ENCODE assay signal across 16 cellular contexts in the genomic region with DNA sequence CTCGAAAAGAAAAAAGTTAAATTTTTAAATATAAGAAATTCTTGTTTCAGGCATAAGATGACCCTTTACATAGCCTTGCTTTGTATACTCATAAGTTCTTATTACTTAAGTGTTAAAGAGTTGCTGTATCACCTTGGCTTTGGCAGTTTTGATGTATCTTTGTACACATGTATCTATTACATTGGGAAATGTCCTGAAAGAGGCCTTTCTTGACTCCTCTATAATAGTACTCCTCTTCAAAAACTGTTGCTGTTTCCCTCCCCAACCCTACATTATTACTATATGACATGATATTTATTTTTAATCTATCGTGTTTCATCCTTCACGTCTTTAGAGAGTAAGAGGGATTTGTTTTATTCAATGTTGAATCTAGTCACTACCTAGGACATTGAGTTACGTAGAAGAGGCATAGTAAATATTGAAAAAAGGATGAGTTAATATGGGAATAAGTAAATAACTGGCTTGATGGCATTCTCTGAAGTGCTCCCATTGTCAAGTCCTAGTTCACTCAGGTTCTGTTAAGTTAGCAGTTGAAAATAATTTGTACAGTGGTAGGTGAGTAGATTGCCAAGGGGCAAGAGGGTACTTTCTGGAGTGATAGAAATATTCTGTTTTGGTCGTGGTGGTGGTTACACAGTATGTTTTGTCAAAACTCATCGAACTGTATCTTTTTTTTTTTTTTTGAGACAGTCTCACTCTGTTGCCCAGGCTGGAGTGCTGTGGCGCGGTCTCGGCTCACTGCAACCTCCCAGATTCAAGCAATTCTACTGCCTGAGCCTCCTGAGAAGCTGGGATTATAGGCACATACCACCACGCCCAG. TPM values are rescaled to one million over a fixed set of nuclear protein-coding genes. Genes with fewer than 3 reads are reported as not detected.
A peak's percentile ranks its signal among the peaks of the same experiment; 100 is the strongest.
DNase-seq lines count a peak whose midpoint lies in the region; ATAC-seq and TF ChIP-seq lines count a peak whose summit lies in the region.
"Had no signal": no experiment of that assay in that cellular context is flagged by ENCODE, and none has a peak within 500 bp of the region (broad histone marks: within the 10 kb centered on the region; RNA-seq: fewer than 3 reads in every experiment).

No MANE protein-coding gene starts in this region.

- peak overlapping the region in 2 of 7 donors; percentile 24 to 32 for H3K4me3 Mint-ChIP-seq in CD8-positive, alpha-beta memory T cell
- H3K4me3 Mint-ChIP-seq in activated T-helper 2 cell treated with anti-CD3 and anti-CD28 coated beads, Interferon-gamma antibody, Interleukin-2, Interleukin-4, amounts not matched to agents 10 μg/mL and 5 μg/mL and 100 μg/mL, durations not matched to agents 14 hours and 24 hours and 36 hours (ENCODE audit: low read depth), result no peak overlapping the region
- H3K4me3 Mint-ChIP-seq in naive thymus-derived CD4-positive, alpha-beta T cell, result peak overlapping the region in 6 of 10 donors; percentile 12 to 59 (median 24)
- H3K4me3 Mint-ChIP-seq in H9, result no peak overlapping the region
- H3K4me3 Mint-ChIP-seq: activated CD8-positive, alpha-beta memory T cell treated with anti-CD3 and anti-CD28 coated beads, Interleukin-2, amount 10 ng/mL, durations not matched to agents 7 days and 5 days; activated naive CD4-positive, alpha-beta T cell treated with anti-CD3 and anti-CD28 coated beads, Interleukin-2, amount 10 ng/mL, durations not matched to agents 7 days and 5 days had no signal

- peak overlapping the region in 5 of 8 donors; percentile 24 to 75 (median 43) for H3K27ac Mint-ChIP-seq in CD8-positive, alpha-beta memory T cell
- H3K27ac Mint-ChIP-seq in activated T-helper 2 cell treated with anti-CD3 and anti-CD28 coated beads, Interferon-gamma antibody, Interleukin-2, Interleukin-4, amounts not matched to agents 10 μg/mL and 5 μg/mL and 100 μg/mL, durations not matched to agents 14 hours and 24 hours and 36 hours, result peak overlapping the region; percentile 1
- peak overlapping the region in 4 of 9 donors; percentile 3 to 69 (median 49) for H3K27ac Mint-ChIP-seq in naive thymus-derived CD4-positive, alpha-beta T cell
- peak overlapping the region in 1 of 3 experiments; percentile 81; a peak in 3 of 7 replicates for H3K27ac Mint-ChIP-seq in H9
- H3K27ac Mint-ChIP-seq: activated CD8-positive, alpha-beta memory T cell treated with anti-CD3 and anti-CD28 coated beads, Interleukin-2, amount 10 ng/mL, durations not matched to agents 7 days and 5 days; activated naive CD4-positive, alpha-beta T cell treated with anti-CD3 and anti-CD28 coated beads, Interleukin-2, amount 10 ng/mL, durations not matched to agents 7 days and 5 days had no signal

- H3K27ac ChIP-seq in BLaER1 (peak overlapping the region; percentile 69), H9 (ENCODE audit: insufficient read length, low read depth, low read length) (no peak overlapping the region), mesendoderm (ENCODE audit: low read depth, low read length) (no peak overlapping the region)
- H3K27ac ChIP-seq in CD8-positive, alpha-beta memory T cell (ENCODE audit: low read depth, low read length), result no peak overlapping the region
- H3K27ac ChIP-seq in naive thymus-derived CD4-positive, alpha-beta T cell (ENCODE audit: low read depth, low read length), result no peak overlapping the region
- H3K27ac ChIP-seq: left lung had no signal

- H3T11ph ChIP-seq in H9 (ENCODE audit: low read length), result no peak overlapping the region

- H2AK5ac ChIP-seq in H9 (ENCODE audit: insufficient read length, low read length), result no peak overlapping the region
- H2AK5ac ChIP-seq in mesendoderm (ENCODE audit: low read length), result no peak overlapping the region

- no peak for TF ChIP-seq CTCF in H9 (conservative IDR thresholded peaks at IDR 0.05)

- no peak overlapping the region for H2BK120ac ChIP-seq in H9 (ENCODE audit: low read depth, low read length, poor library complexity, severe bottlenecking)
- no peak overlapping the region for H2BK120ac ChIP-seq in mesendoderm (ENCODE audit: low read depth, low read length)

- DNase-seq in CD8-positive, alpha-beta memory T cell, result no peak
- DNase-seq in activated T-helper 2 cell treated with anti-CD3 and anti-CD28 coated beads, Interferon-gamma antibody, Interleukin-2, Interleukin-4, amounts not matched to agents 10 μg/mL and 5 μg/mL and 100 μg/mL, durations not matched to agents 14 hours and 24 hours and 36 hours (ENCODE audit: low spot score), result no peak
- no peak for DNase-seq in naive thymus-derived CD4-positive, alpha-beta T cell
- DNase-seq in H9 (no peak), mesendoderm (no peak), SIG-M5 (lab: John Stamatoyannopoulos, UW) (no peak)
- DNase-seq: activated CD8-positive, alpha-beta memory T cell treated with anti-CD3 and anti-CD28 coated beads, Interleukin-2, amount 10 ng/mL, durations not matched to agents 7 days and 5 days; activated naive CD4-positive, alpha-beta T cell treated with anti-CD3 and anti-CD28 coated beads, Interleukin-2, amount 10 ng/mL, durations not matched to agents 7 days and 5 days; C1 segment of cervical spinal cord; EL; left lung; NCI-H1694 treated with DMSO at 0.1 percent for 48 hours; NCI-H526; tibial artery had no signal

- H4K8ac ChIP-seq in H9 (replicated peaks; ENCODE audit: insufficient read length, low read depth, low read length), result no peak overlapping the region
- H4K8ac ChIP-seq in mesendoderm (ENCODE audit: low read depth, low read length), result no peak overlapping the region

- H3K23me2 ChIP-seq in H9 (ENCODE audit: insufficient read length, low read depth, low read length, poor library complexity, severe bottlenecking), result no peaks in the 10 kb centered on the region

- H2BK5ac ChIP-seq in H9 (ENCODE audit: insufficient read length, low read length), result no peak overlapping the region
- no peak overlapping the region for H2BK5ac ChIP-seq in mesendoderm (ENCODE audit: low read length)

- H3K56ac ChIP-seq in H9 (ENCODE audit: insufficient read length, low read depth, low read length), result no peak overlapping the region
- H3K56ac ChIP-seq in mesendoderm (ENCODE audit: low read length), result no peak overlapping the region

- no peaks in the 10 kb centered on the region for H3K27me3 Mint-ChIP-seq in CD8-positive, alpha-beta memory T cell
- no peaks in the 10 kb centered on the region for H3K27me3 Mint-ChIP-seq in activated T-helper 2 cell treated with anti-CD3 and anti-CD28 coated beads, Interferon-gamma antibody, Interleukin-2, Interleukin-4, amounts not matched to agents 10 μg/mL and 5 μg/mL and 100 μg/mL, durations not matched to agents 14 hours and 24 hours and 36 hours (ENCODE audit: low read depth)
- H3K27me3 Mint-ChIP-seq in naive thymus-derived CD4-positive, alpha-beta T cell, result no peaks in the 10 kb centered on the region
- no peaks in the 10 kb centered on the region for H3K27me3 Mint-ChIP-seq in H9 (ENCODE audit: low read depth)
- H3K27me3 Mint-ChIP-seq: activated CD8-positive, alpha-beta memory T cell treated with anti-CD3 and anti-CD28 coated beads, Interleukin-2, amount 10 ng/mL, durations not matched to agents 7 days and 5 days; activated naive CD4-positive, alpha-beta T cell treated with anti-CD3 and anti-CD28 coated beads, Interleukin-2, amount 10 ng/mL, durations not matched to agents 7 days and 5 days had no signal

- H2AFZ ChIP-seq in H9 (ENCODE audit: low read length), result no peak overlapping the region

- H3K14ac ChIP-seq in H9 (ENCODE audit: insufficient read depth, low read length), result no peak overlapping the region

- H3K18ac ChIP-seq in H9 (ENCODE audit: insufficient read length, low read depth, low read length) (no peak overlapping the region), mesendoderm (ENCODE audit: low read length) (no peak overlapping the region)

- no peaks in the 10 kb centered on the region for H3K27me3 ChIP-seq in BLaER1
- H3K27me3 ChIP-seq in CD8-positive, alpha-beta memory T cell (ENCODE audit: insufficient read depth, low read length, poor library complexity, severe bottlenecking), result no peaks in the 10 kb centered on the region
- no peaks in the 10 kb centered on the region for H3K27me3 ChIP-seq in naive thymus-derived CD4-positive, alpha-beta T cell (ENCODE audit: control insufficient read depth in 2 of 2, insufficient read depth in 2 of 2, low read length in 2 of 2)
- H3K27me3 ChIP-seq in H9 (ENCODE audit: insufficient read depth, low read length), result no peaks in the 10 kb centered on the region
- H3K27me3 ChIP-seq in mesendoderm (ENCODE audit: insufficient read depth, low read length, poor library complexity), result no peaks in the 10 kb centered on the region
- H3K27me3 ChIP-seq: left lung, tibial artery had no signal

- no peak overlapping the region for H3K4me3 ChIP-seq in BLaER1
- no peak overlapping the region for H3K4me3 ChIP-seq in CD8-positive, alpha-beta memory T cell (ENCODE audit: low read length)
- H3K4me3 ChIP-seq in naive thymus-derived CD4-positive, alpha-beta T cell (ENCODE audit: low read length), result no peak overlapping the region
- no peak overlapping the region for H3K4me3 ChIP-seq in mesendoderm (ENCODE audit: low read length)
- H3K4me3 ChIP-seq: left lung, tibial artery had no signal

- no peak overlapping the region for H3K4ac ChIP-seq in H9 (ENCODE audit: low read depth, low read length)
- no peak overlapping the region for H3K4ac ChIP-seq in mesendoderm (ENCODE audit: low read depth, low read length)

- H3K9me3 Mint-ChIP-seq in CD8-positive, alpha-beta memory T cell, result no peaks in the 10 kb centered on the region
- H3K9me3 Mint-ChIP-seq in activated T-helper 2 cell treated with anti-CD3 and anti-CD28 coated beads, Interferon-gamma antibody, Interleukin-2, Interleukin-4, amounts not matched to agents 10 μg/mL and 5 μg/mL and 100 μg/mL, durations not matched to agents 14 hours and 24 hours and 36 hours, result no peaks in the 10 kb centered on the region
- H3K9me3 Mint-ChIP-seq in naive thymus-derived CD4-positive, alpha-beta T cell, result peaks cover 0 to under 1% (median 0%) of the 10 kb centered on the region in 11 donors
- H3K9me3 Mint-ChIP-seq in H9, result no peaks in the 10 kb centered on the region
- H3K9me3 Mint-ChIP-seq: activated naive CD4-positive, alpha-beta T cell treated with anti-CD3 and anti-CD28 coated beads, Interleukin-2, amount 10 ng/mL, durations not matched to agents 7 days and 5 days had no signal

- no CpG with 5 or more reads among the region's 10 CpGs for WGBS in H9 (ENCODE audit: extremely low coverage, insufficient read length, low lambda C conversion rate)
- WGBS in mesendoderm (ENCODE audit: extremely low coverage, insufficient coverage, low lambda C conversion rate), result no CpG with 5 or more reads among the region's 10 CpGs

- H3K9me3 ChIP-seq in BLaER1 (no peaks in the 10 kb centered on the region), H9 (ENCODE audit: control insufficient read depth, low read depth, low read length) (no peaks in the 10 kb centered on the region)
- no peaks in the 10 kb centered on the region for H3K9me3 ChIP-seq in CD8-positive, alpha-beta memory T cell (ENCODE audit: low read length)
- no peaks in the 10 kb centered on the region for H3K9me3 ChIP-seq in naive thymus-derived CD4-positive, alpha-beta T cell (ENCODE audit: control insufficient read depth in 2 of 3, low read length in 3 of 3)
- H3K9me3 ChIP-seq: left lung, tibial artery had no signal

- H3K4me1 ChIP-seq in BLaER1, result peaks cover 45% of the 10 kb centered on the region
- H3K4me1 ChIP-seq in CD8-positive, alpha-beta memory T cell (ENCODE audit: insufficient read depth, low read length), result peaks cover 47% of the 10 kb centered on the region
- H3K4me1 ChIP-seq in naive thymus-derived CD4-positive, alpha-beta T cell (ENCODE audit: control insufficient read depth in 2 of 2, insufficient read depth in 2 of 2, low read length in 2 of 2), result peaks cover 18 to 24% of the 10 kb centered on the region in 2 donors
- no peaks in the 10 kb centered on the region for H3K4me1 ChIP-seq in H9 (ENCODE audit: insufficient read depth, low read length)
- H3K4me1 ChIP-seq in mesendoderm (ENCODE audit: control insufficient read depth, low read depth, low read length), result no peaks in the 10 kb centered on the region

- H3K9ac ChIP-seq in BLaER1 (peak overlapping the region; percentile 26; the same call in 1 of the 2 replicates), H9 (ENCODE audit: extremely low read depth, insufficient read length, low read length) (no peak overlapping the region), mesendoderm (ENCODE audit: low read length) (no peak overlapping the region)

- no peak overlapping the region for H2BK15ac ChIP-seq in H9 (ENCODE audit: low read depth, low read length)
- H2BK15ac ChIP-seq in mesendoderm (replicated peaks; ENCODE audit: low read depth), result no peak overlapping the region

- peaks cover 4 to 64% (median 7%) of the 10 kb centered on the region in 3 donors for H3K36me3 Mint-ChIP-seq in CD8-positive, alpha-beta memory T cell
- peaks cover 64% of the 10 kb centered on the region for H3K36me3 Mint-ChIP-seq in activated T-helper 2 cell treated with anti-CD3 and anti-CD28 coated beads, Interferon-gamma antibody, Interleukin-2, Interleukin-4, amounts not matched to agents 10 μg/mL and 5 μg/mL and 100 μg/mL, durations not matched to agents 14 hours and 24 hours and 36 hours (ENCODE audit: low read depth)
- peaks cover 0 to 14% (median 8%) of the 10 kb centered on the region in 5 donors for H3K36me3 Mint-ChIP-seq in naive thymus-derived CD4-positive, alpha-beta T cell
- H3K36me3 Mint-ChIP-seq in H9 (ENCODE audit: insufficient read depth in 1 of 3, low read depth in 3 of 3), result peaks cover 6 to 59% (median 26%) of the 10 kb centered on the region in 3 experiments; a peak in 5 of 7 replicates

- H3K79me1 ChIP-seq in H9 (ENCODE audit: insufficient read depth, low read depth, low read length, poor library complexity, severe bottlenecking) (peaks cover 9% of the 10 kb centered on the region), mesendoderm (ENCODE audit: low read length) (peaks cover 3% of the 10 kb centered on the region)

- peak overlapping the region; percentile 69 for H3K4me2 ChIP-seq in BLaER1
- no peak overlapping the region for H3K4me2 ChIP-seq in H9 (ENCODE audit: insufficient read depth, insufficient read length, low read length)
- H3K4me2 ChIP-seq in mesendoderm (ENCODE audit: low read length), result no peak overlapping the region

- no peak overlapping the region for H2BK20ac ChIP-seq in H9 (ENCODE audit: low read depth, low read length, poor library complexity, severe bottlenecking)

- no peak overlapping the region for H2BK12ac ChIP-seq in H9 (ENCODE audit: insufficient read length, low read depth, low read length)

- H4K91ac ChIP-seq in H9 (ENCODE audit: insufficient read length, low read depth, low read length), result no peak overlapping the region

- peaks cover 100% of the 10 kb centered on the region for H4K20me1 ChIP-seq in BLaER1
- H4K20me1 ChIP-seq in H9 (ENCODE audit: control insufficient read depth, insufficient read depth, insufficient read length), result no peaks in the 10 kb centered on the region

- H3K4me1 Mint-ChIP-seq in CD8-positive, alpha-beta memory T cell, result peaks cover 48 to 75% (median 56%) of the 10 kb centered on the region in 3 donors
- H3K4me1 Mint-ChIP-seq in activated T-helper 2 cell treated with anti-CD3 and anti-CD28 coated beads, Interferon-gamma antibody, Interleukin-2, Interleukin-4, amounts not matched to agents 10 μg/mL and 5 μg/mL and 100 μg/mL, durations not matched to agents 14 hours and 24 hours and 36 hours (ENCODE audit: low read depth), result peaks cover 14% of the 10 kb centered on the region
- peaks cover 35 to 71% (median 59%) of the 10 kb centered on the region in 7 donors for H3K4me1 Mint-ChIP-seq in naive thymus-derived CD4-positive, alpha-beta T cell
- H3K4me1 Mint-ChIP-seq in H9, result peaks cover 0 to 4% of the 10 kb centered on the region in 2 experiments; a peak in 2 of 4 replicates

- H3K79me2 ChIP-seq in H9 (ENCODE audit: insufficient read depth, low read length) (peaks cover 61% of the 10 kb centered on the region; the same call in 1 of the 2 replicates), mesendoderm (ENCODE audit: control insufficient read depth, insufficient read depth, low read length) (peaks cover 81% of the 10 kb centered on the region)

- intact Hi-C loops in activated T-helper 2 cell treated with anti-CD3 and anti-CD28 coated beads, Interferon-gamma antibody, Interleukin-2, Interleukin-4, amounts not matched to agents 10 μg/mL and 5 μg/mL and 100 μg/mL, durations not matched to agents 14 hours and 24 hours and 36 hours (cut with micrococcal nuclease), result no loop called here
- intact Hi-C loops in naive thymus-derived CD4-positive, alpha-beta T cell (cut with micrococcal nuclease), result no loop called here

- H3K23ac ChIP-seq in H9 (ENCODE audit: insufficient read length, low read depth, low read length) (no peak overlapping the region), mesendoderm (ENCODE audit: low read length) (no peak overlapping the region)

- H3K36me3 ChIP-seq in BLaER1 (peaks cover 86% of the 10 kb centered on the region), mesendoderm (ENCODE audit: control insufficient read depth, insufficient read depth, low read length) (peaks cover 2% of the 10 kb centered on the region)
- peaks cover 19% of the 10 kb centered on the region for H3K36me3 ChIP-seq in CD8-positive, alpha-beta memory T cell (ENCODE audit: insufficient read depth, low read length)
- H3K36me3 ChIP-seq in naive thymus-derived CD4-positive, alpha-beta T cell (ENCODE audit: control insufficient read depth in 2 of 3, insufficient read depth in 3 of 3, low read length in 3 of 3), result peaks cover 0 to 33% (median 5%) of the 10 kb centered on the region in 3 experiments

- no peak for ATAC-seq in naive thymus-derived CD4-positive, alpha-beta T cell
- ATAC-seq in GM18873 (IDR thresholded peaks at IDR 0.05; ENCODE audit: low FRiP score, unreplicated experiment), result no peak
- ATAC-seq: activated CD8-positive, alpha-beta memory T cell treated with anti-CD3 and anti-CD28 coated beads, Interleukin-2, amount 10 ng/mL, durations not matched to agents 7 days and 5 days; left lung had no signal

- H4K5ac ChIP-seq in H9 (ENCODE audit: insufficient read length, low read depth, low read length), result no peak overlapping the region
- no peak overlapping the region for H4K5ac ChIP-seq in mesendoderm (ENCODE audit: low read length)

- CTCF ChIA-PET in CD8-positive, alpha-beta memory T cell (lab: Charles Lee), result no interaction called here
- CTCF ChIA-PET in naive thymus-derived CD4-positive, alpha-beta T cell (lab: Charles Lee), result no interaction called here

- POLR2A ChIA-PET in CD8-positive, alpha-beta memory T cell (lab: Charles Lee), result no interaction called here
- POLR2A ChIA-PET in naive thymus-derived CD4-positive, alpha-beta T cell (lab: Charles Lee), result no interaction called here

RNA-seq across cellular contexts. Expression of gene THRAP3, which starts 8.2 kb away (rescaled TPM):
- 100 to 1,000 TPM; 167 to 168 TPM for total RNA-seq in CD8-positive, alpha-beta memory T cell
- 100 TPM for polyA plus RNA-seq in CD8-positive, alpha-beta memory T cell
- total RNA-seq in activated T-helper 2 cell treated with anti-CD3 and anti-CD28 coated beads, Interferon-gamma antibody, Interleukin-2, Interleukin-4, amounts not matched to agents 10 μg/mL and 5 μg/mL and 100 μg/mL, durations not matched to agents 14 hours and 24 hours and 36 hours, result 159 and 164 TPM in 2 replicates
- 100 to 1,000 TPM in 3 of 5 experiments, 10 to 100 TPM in 2; 62.1 to 138 (median 122) TPM for total RNA-seq in naive thymus-derived CD4-positive, alpha-beta T cell
- 100 to 1,000 TPM in 1 of 2 donors, 10 to 100 TPM in 1; 99.7 to 112 TPM for polyA plus RNA-seq in naive thymus-derived CD4-positive, alpha-beta T cell
- total RNA-seq in H9 (2021), result 184 and 186 TPM in 2 replicates
- 112 TPM for polyA plus RNA-seq in mesendoderm (2013, experiment 1 of 2)
- polyA plus RNA-seq in mesendoderm (2013, experiment 2 of 2), result 114 TPM

Comparison
In these comparisons a context has a peak if more than half of its experiments do, and no peak if none do; other contexts are left out.
1. H3K4me3 Mint-ChIP-seq: peak in naive thymus-derived CD4-positive, alpha-beta T cell (6 of 10); none in activated T-helper 2 cell treated with anti-CD3 and anti-CD28 coated beads, Interferon-gamma antibody, Interleukin-2, Interleukin-4, amounts not matched to agents 10 μg/mL and 5 μg/mL and 100 μg/mL, durations not matched to agents 14 hours and 24 hours and 36 hours (single experiment) and H9 (0 of 2).